17 cellular contexts compared by ENCODE assay signal in the genomic region with DNA sequence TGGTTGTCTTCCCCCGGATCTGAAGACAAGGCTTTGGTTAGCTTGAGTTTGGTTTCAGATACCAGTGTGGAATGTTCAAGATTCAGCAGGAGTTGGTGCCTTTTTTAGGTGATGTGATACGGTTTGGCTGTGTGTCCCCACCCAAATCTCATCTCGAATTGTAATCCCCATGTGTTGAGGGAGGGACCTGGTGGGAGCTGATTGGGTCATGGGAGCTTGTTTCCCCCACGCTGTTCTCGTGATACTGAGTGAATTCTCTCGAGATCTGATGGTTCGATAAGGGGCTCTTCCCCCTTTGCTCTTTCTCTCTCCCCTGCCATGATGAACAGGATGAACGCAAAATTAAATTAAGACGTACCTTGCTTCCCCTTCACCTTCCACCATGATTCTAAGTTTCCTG. TPM values are rescaled to one million over a fixed set of nuclear protein-coding genes. Genes with fewer than 3 reads are reported as not detected.
DNase-seq lines count a peak whose midpoint lies in the region; ATAC-seq and TF ChIP-seq lines count a peak whose summit lies in the region.
"Had no signal": no experiment of that assay in that cellular context is flagged by ENCODE, and none has a peak within 500 bp of the region (broad histone marks: within the 10 kb centered on the region; RNA-seq: fewer than 3 reads in every experiment).

No MANE protein-coding gene starts in this region.

- peak; percentile 73 for DNase-seq in SK-N-DZ (ENCODE audit: low spot score)
- peak; percentile 0 for DNase-seq in activated CD4-positive, alpha-beta memory T cell treated with anti-CD3 and anti-CD28 coated beads, Interleukin-2, amount 10 ng/mL, durations not matched to agents 7 days and 5 days
- DNase-seq in epidermal melanocyte (ENCODE audit: insufficient read length, low spot score) = peak; percentile 7
- peak; percentile 4 for DNase-seq in testis
- no peak for DNase-seq in hippocampal formation (lab: John Stamatoyannopoulos, UW)
- DNase-seq: BE2C; CD4-positive, alpha-beta memory T cell; DMS79 had no signal

- H3K27me3 ChIP-seq in testis = no peaks in the 10 kb centered on the region
- H3K27me3 ChIP-seq: BE2C had no signal

- H3K4me3 ChIP-seq in testis = no peak overlapping the region
- H3K4me3 ChIP-seq: A549, HAP-1 had no signal

- no peak overlapping the region for H3K27ac ChIP-seq in testis
- H3K27ac ChIP-seq: A549, C4-2B had no signal

- peaks cover 8% of the 10 kb centered on the region for H3K4me1 Mint-ChIP-seq in activated CD4-positive, alpha-beta memory T cell treated with anti-CD3 and anti-CD28 coated beads, Interleukin-2, amount 10 ng/mL, durations not matched to agents 7 days and 5 days

- CTCF ChIA-PET in activated CD4-positive, alpha-beta memory T cell treated with anti-CD3 and anti-CD28 coated beads, Interleukin-2, amount 10 ng/mL, durations not matched to agents 7 days and 5 days (lab: Charles Lee) = interaction anchor here (0.7 to 1.0 kb wide), 3 partner anchors 31 to 74 kb away, joined by 3 read pairs; no protein-coding TSS in a partner anchor

- intact Hi-C loops in testis (cut with DNase I; ENCODE audit: low total_unique reads) = no loop called here

- H3K27me3 Mint-ChIP-seq in activated CD4-positive, alpha-beta memory T cell treated with anti-CD3 and anti-CD28 coated beads, Interleukin-2, amount 10 ng/mL, durations not matched to agents 7 days and 5 days = peaks cover 63% of the 10 kb centered on the region
- H3K27me3 Mint-ChIP-seq: CD4-positive, alpha-beta memory T cell had no signal

- H3K4me1 ChIP-seq in testis = peaks cover 4% of the 10 kb centered on the region
- H3K4me1 ChIP-seq: BE2C had no signal

- POLR2A ChIA-PET in activated CD4-positive, alpha-beta memory T cell treated with anti-CD3 and anti-CD28 coated beads, Interleukin-2, amount 10 ng/mL, durations not matched to agents 7 days and 5 days (lab: Charles Lee) = interaction anchor here (1.0 kb wide), 1 partner anchor 23 kb away, joined by 3 read pairs; no protein-coding TSS in a partner anchor

- no peaks in the 10 kb centered on the region for H3K9me3 Mint-ChIP-seq in activated CD4-positive, alpha-beta memory T cell treated with anti-CD3 and anti-CD28 coated beads, Interleukin-2, amount 10 ng/mL, durations not matched to agents 7 days and 5 days

- 81 to 82% methylated on average over 9 of the region's 9 CpGs for WGBS in testis, 2 donors

- TF ChIP-seq POLR2A in testis (IDR thresholded peaks at IDR 0.05) = no peak

- H3K27ac Mint-ChIP-seq in activated CD4-positive, alpha-beta memory T cell treated with anti-CD3 and anti-CD28 coated beads, Interleukin-2, amount 10 ng/mL, durations not matched to agents 7 days and 5 days = no peak overlapping the region
- H3K27ac Mint-ChIP-seq: CD4-positive, alpha-beta memory T cell had no signal

- H3K9me3 ChIP-seq in testis = no peaks in the 10 kb centered on the region
- H3K9me3 ChIP-seq: A549, BE2C, HAP-1 had no signal

- no peak overlapping the region for H3K4me3 Mint-ChIP-seq in activated CD4-positive, alpha-beta memory T cell treated with anti-CD3 and anti-CD28 coated beads, Interleukin-2, amount 10 ng/mL, durations not matched to agents 7 days and 5 days
- H3K4me3 Mint-ChIP-seq: CD4-positive, alpha-beta memory T cell had no signal

- no peaks in the 10 kb centered on the region for H3K36me3 Mint-ChIP-seq in activated CD4-positive, alpha-beta memory T cell treated with anti-CD3 and anti-CD28 coated beads, Interleukin-2, amount 10 ng/mL, durations not matched to agents 7 days and 5 days (ENCODE audit: low read depth)
- H3K36me3 Mint-ChIP-seq: CD4-positive, alpha-beta memory T cell had no signal

- TF ChIP-seq CTCF in testis (IDR thresholded peaks at IDR 0.05) = no peak

- ATAC-seq in GM18517 (IDR thresholded peaks at IDR 0.05; ENCODE audit: unreplicated experiment) (no peak), HG02623 (IDR thresholded peaks at IDR 0.05; ENCODE audit: unreplicated experiment) (no peak)
- ATAC-seq: A549 had no signal

- H3K36me3 ChIP-seq in testis (ENCODE audit: low read depth, missing control alignments) = no peaks in the 10 kb centered on the region
- H3K36me3 ChIP-seq: BE2C, HAP-1 had no signal

RNA-seq across cellular contexts. Expression of gene PDCD1, which starts 21.5 kb away (rescaled TPM):
- polyA plus RNA-seq in SK-N-DZ (2014; cell fraction: cytosol; rRNA removed) = 1.4 and 1.5 TPM in 2 replicates
- 0.53 and 2.6 TPM in 2 replicates for polyA plus RNA-seq in SK-N-DZ (2014; cell fraction: nucleus; rRNA removed)
- total RNA-seq in activated CD4-positive, alpha-beta memory T cell treated with anti-CD3 and anti-CD28 coated beads, Interleukin-2, amount 10 ng/mL, durations not matched to agents 7 days and 5 days = 10 to 100 TPM; 17.2 to 17.9 TPM
- under 1 TPM; 0.37 to 0.39 TPM for total RNA-seq in testis
- polyA plus RNA-seq in testis (ENCODE audit: insufficient read depth, low read depth, low replicate concordance) = 0.47 TPM
- total RNA-seq: G401, HT1080 had no signal
- polyA plus RNA-seq: A549, AG04450 had no signal

RNA-seq across cellular contexts. Expression of gene NEU4, which starts 28.2 kb away (rescaled TPM):
- 63.5 and 81.6 TPM in 2 replicates for polyA plus RNA-seq in SK-N-DZ (2014; cell fraction: cytosol; rRNA removed)
- 78.8 and 121 TPM in 2 replicates for polyA plus RNA-seq in SK-N-DZ (2014; cell fraction: nucleus; rRNA removed)
- under 1 TPM; 0.38 to 0.43 TPM for total RNA-seq in activated CD4-positive, alpha-beta memory T cell treated with anti-CD3 and anti-CD28 coated beads, Interleukin-2, amount 10 ng/mL, durations not matched to agents 7 days and 5 days
- total RNA-seq in testis = 1 to 10 TPM; 1.6 to 2.0 TPM
- polyA plus RNA-seq in testis (ENCODE audit: insufficient read depth, low read depth, low replicate concordance) = 0.88 TPM
- total RNA-seq: G401, HT1080 had no signal
- polyA plus RNA-seq: AG04450 had no signal

RNA-seq across cellular contexts. Expression of gene RTP5, which starts 32.3 kb away (rescaled TPM):
- 8.1 and 9.9 TPM in 2 replicates for polyA plus RNA-seq in SK-N-DZ (2014; cell fraction: cytosol; rRNA removed)
- 55.7 and 73.8 TPM in 2 replicates for polyA plus RNA-seq in SK-N-DZ (2014; cell fraction: nucleus; rRNA removed)
- under 1 TPM in 1 of 2 experiments, not detected in 1; 0.13 TPM for total RNA-seq in activated CD4-positive, alpha-beta memory T cell treated with anti-CD3 and anti-CD28 coated beads, Interleukin-2, amount 10 ng/mL, durations not matched to agents 7 days and 5 days
- under 1 TPM; 0.47 to 0.93 TPM for total RNA-seq in testis
- 0.13 TPM for polyA plus RNA-seq in testis (ENCODE audit: insufficient read depth, low read depth, low replicate concordance)
- total RNA-seq: G401, H1, HT1080 had no signal
- polyA plus RNA-seq: A549; AG04450; CD4-positive, alpha-beta memory T cell; H1 had no signal

Comparison
In these comparisons a context has a peak if more than half of its experiments do, and no peak if none do; other contexts are left out.
1. DNase-seq: peak in SK-N-DZ (single experiment), activated CD4-positive, alpha-beta memory T cell treated with anti-CD3 and anti-CD28 coated beads, Interleukin-2, amount 10 ng/mL, durations not matched to agents 7 days and 5 days (single experiment), epidermal melanocyte (single experiment) and testis (single experiment); none in hippocampal formation (0 of 2).
2. RNA of gene PDCD1, which starts 21.5 kb away (total RNA-seq): 17.2 to 17.9 TPM in activated CD4-positive, alpha-beta memory T cell treated with anti-CD3 and anti-CD28 coated beads, Interleukin-2, amount 10 ng/mL, durations not matched to agents 7 days and 5 days; 0.37 to 0.39 TPM in testis; every median in the first group is over 10 times any median in the second.